36 cellular contexts compared by ENCODE assay signal in genomic region chr1:214939180-214939579, GRCh38.
"Had no signal": no experiment of that assay in that cellular context is flagged by ENCODE, and none has a peak within 500 bp of the region (broad histone marks: within the 10 kb centered on the region; RNA-seq: fewer than 3 reads in every experiment).

No MANE protein-coding gene starts in this region.

- FAIRE-seq: colon, TTC549 had no signal

- H3K9me3 Mint-ChIP-seq: activated B cell treated with CpG ODN at 0.5 μM for 24 hours; activated CD4-positive, alpha-beta memory T cell treated with anti-CD3 and anti-CD28 coated beads, Interleukin-2, amount 10 ng/mL, durations not matched to agents 7 days and 5 days; activated CD4-positive, alpha-beta T cell treated with anti-CD3 and anti-CD28 coated beads, Interleukin-2, amount 10 ng/mL, durations not matched to agents 24 days and 14 days; activated naive CD4-positive, alpha-beta T cell treated with anti-CD3 and anti-CD28 coated beads for 36 hours; activated naive CD4-positive, alpha-beta T cell treated with anti-CD3 and anti-CD28 coated beads, Interleukin-2, amount 50 U/mL, for 72 hours; activated naive CD8-positive, alpha-beta T cell treated with anti-CD3 and anti-CD28 coated beads for 36 hours; activated T-cell treated with anti-CD3 and anti-CD28 coated beads, Interleukin-2, amount 50 U/mL, for 4 hours; activated T-cell treated with anti-CD3 and anti-CD28 coated beads, Interleukin-2, amount 50 U/mL, for 72 hours; activated T-helper 1 cell treated with anti-CD3 and anti-CD28 coated beads, Interleukin-12 subunit alpha, Interleukin-12 subunit beta, Interleukin-2, Interleukin-4 antibody, amounts not matched to agents 30 ng/mL and 10 ng/mL and 1 ng/mL, durations not matched to agents 14 hours and 24 hours and 36 hours; T-helper 1 cell treated with Interleukin-12 subunit alpha and Interleukin-12 subunit beta and Interleukin-4 antibody, amounts not matched to agents 30 μg/mL and 1 μg/mL, for 36 hours; T-helper 2 cell treated with Interferon-gamma antibody and Interleukin-4, amounts not matched to agents 5 μg/mL and 100 μg/mL, for 36 hours had no signal

- DNase-seq: activated B cell treated with CpG ODN at 0.5 μM for 24 hours; activated CD4-positive, alpha-beta memory T cell treated with anti-CD3 and anti-CD28 coated beads, Interleukin-2, amount 10 ng/mL, durations not matched to agents 7 days and 5 days; activated CD4-positive, alpha-beta T cell treated with anti-CD3 and anti-CD28 coated beads for 4 hours; activated CD4-positive, alpha-beta T cell treated with anti-CD3 and anti-CD28 coated beads, Interleukin-2, amount 10 ng/mL, durations not matched to agents 24 days and 14 days; activated CD4-positive, alpha-beta T cell treated with anti-CD3 and anti-CD28 coated beads, Interleukin-2, amount 50 U/mL, for 1 hour; activated CD4-positive, alpha-beta T cell treated with anti-CD3 and anti-CD28 coated beads, Interleukin-2, amount 50 U/mL, for 4 hours; activated CD4-positive, CD25-positive, alpha-beta regulatory T cell treated with anti-CD3 and anti-CD28 coated beads, Interleukin-2, amount 50 U/mL, for 72 hours; activated CD8-positive, alpha-beta memory T cell treated with anti-CD3 and anti-CD28 coated beads for 24 hours; activated CD8-positive, alpha-beta memory T cell treated with anti-CD3 and anti-CD28 coated beads, Interleukin-2, amount 50 U/mL, for 4 hours; activated CD8-positive, alpha-beta T cell treated with anti-CD3 and anti-CD28 coated beads, Interleukin-2, amount 10 ng/mL, durations not matched to agents 7 days and 5 days; activated effector memory CD4-positive, alpha-beta T cell treated with anti-CD3 and anti-CD28 coated beads, Interleukin-2, amount 50 U/mL, for 16 hours; activated gamma-delta T cell treated with Interleukin-2 at 50 U/mL for 16 hours; activated naive CD4-positive, alpha-beta T cell; activated naive CD4-positive, alpha-beta T cell treated with anti-CD3 and anti-CD28 coated beads for 36 hours; activated naive CD4-positive, alpha-beta T cell treated with anti-CD3 and anti-CD28 coated beads, Interleukin-2, amount 50 U/mL, for 16 hours; activated naive CD8-positive, alpha-beta T cell treated with anti-CD3 and anti-CD28 coated beads for 36 hours; activated T-cell treated with anti-CD3 and anti-CD28 coated beads for 4 hours; activated T-cell treated with anti-CD3 and anti-CD28 coated beads, Interleukin-2, amount 50 U/mL, for 1 hour; activated T-cell treated with anti-CD3 and anti-CD28 coated beads, Interleukin-2, amount 50 U/mL, for 4 hours; activated T-cell treated with anti-CD3 and anti-CD28 coated beads, Interleukin-2, amount 50 U/mL, for 72 hours; adrenal gland; amniotic stem cell; aorta; body of pancreas; brain microvascular endothelial cell; central memory CD4-positive, alpha-beta T cell; T-helper 1 cell; T-helper 2 cell; T-helper 9 cell had no signal

- H3K4me3 Mint-ChIP-seq: activated B cell treated with CpG ODN at 0.5 μM for 24 hours; activated CD4-positive, alpha-beta memory T cell treated with anti-CD3 and anti-CD28 coated beads, Interleukin-2, amount 10 ng/mL, durations not matched to agents 7 days and 5 days; activated CD4-positive, alpha-beta T cell treated with anti-CD3 and anti-CD28 coated beads, Interleukin-2, amount 10 ng/mL, durations not matched to agents 24 days and 14 days; activated CD8-positive, alpha-beta T cell treated with anti-CD3 and anti-CD28 coated beads, Interleukin-2, amount 10 ng/mL, durations not matched to agents 7 days and 5 days; activated naive CD4-positive, alpha-beta T cell treated with anti-CD3 and anti-CD28 coated beads for 36 hours; activated naive CD8-positive, alpha-beta T cell treated with anti-CD3 and anti-CD28 coated beads for 36 hours; activated T-cell treated with anti-CD3 and anti-CD28 coated beads, Interleukin-2, amount 50 U/mL, for 4 hours; activated T-cell treated with anti-CD3 and anti-CD28 coated beads, Interleukin-2, amount 50 U/mL, for 72 hours; activated T-helper 1 cell treated with anti-CD3 and anti-CD28 coated beads, Interleukin-12 subunit alpha, Interleukin-12 subunit beta, Interleukin-2, Interleukin-4 antibody, amounts not matched to agents 30 ng/mL and 10 ng/mL and 1 ng/mL, durations not matched to agents 14 hours and 24 hours and 36 hours; activated T-helper 17 cell treated with anti-CD3 and anti-CD28 coated beads, Interleukin-2, amount 50 U/mL, for 72 hours; T-helper 1 cell treated with Interleukin-12 subunit alpha and Interleukin-12 subunit beta and Interleukin-4 antibody, amounts not matched to agents 30 μg/mL and 1 μg/mL, for 36 hours; T-helper 2 cell treated with Interferon-gamma antibody and Interleukin-4, amounts not matched to agents 5 μg/mL and 100 μg/mL, for 36 hours had no signal

- H3K27ac Mint-ChIP-seq: activated B cell treated with CpG ODN at 0.5 μM for 24 hours; activated CD4-positive, alpha-beta memory T cell treated with anti-CD3 and anti-CD28 coated beads, Interleukin-2, amount 10 ng/mL, durations not matched to agents 7 days and 5 days; activated CD4-positive, alpha-beta T cell treated with anti-CD3 and anti-CD28 coated beads, Interleukin-2, amount 10 ng/mL, durations not matched to agents 24 days and 14 days; activated CD8-positive, alpha-beta T cell treated with anti-CD3 and anti-CD28 coated beads, Interleukin-2, amount 10 ng/mL, durations not matched to agents 7 days and 5 days; activated naive CD4-positive, alpha-beta T cell treated with anti-CD3 and anti-CD28 coated beads for 36 hours; activated naive CD4-positive, alpha-beta T cell treated with anti-CD3 and anti-CD28 coated beads, Interleukin-2, amount 50 U/mL, for 72 hours; activated naive CD8-positive, alpha-beta T cell treated with anti-CD3 and anti-CD28 coated beads for 36 hours; activated T-cell treated with anti-CD3 and anti-CD28 coated beads, Interleukin-2, amount 50 U/mL, for 72 hours; activated T-helper 1 cell treated with anti-CD3 and anti-CD28 coated beads, Interleukin-12 subunit alpha, Interleukin-12 subunit beta, Interleukin-2, Interleukin-4 antibody, amounts not matched to agents 30 ng/mL and 10 ng/mL and 1 ng/mL, durations not matched to agents 14 hours and 24 hours and 36 hours; activated T-helper 17 cell treated with anti-CD3 and anti-CD28 coated beads, Interleukin-2, amount 50 U/mL, for 72 hours; T-helper 1 cell treated with Interleukin-12 subunit alpha and Interleukin-12 subunit beta and Interleukin-4 antibody, amounts not matched to agents 30 μg/mL and 1 μg/mL, for 36 hours; T-helper 2 cell treated with Interferon-gamma antibody and Interleukin-4, amounts not matched to agents 5 μg/mL and 100 μg/mL, for 36 hours had no signal

- ATAC-seq: activated CD8-positive, alpha-beta T cell treated with anti-CD3 and anti-CD28 coated beads, Interleukin-2, amount 10 ng/mL, durations not matched to agents 7 days and 5 days; activated naive CD4-positive, alpha-beta T cell treated with anti-CD3 and anti-CD28 coated beads, Interleukin-2, amount 50 U/mL, for 72 hours; activated T-cell treated with anti-CD3 and anti-CD28 coated beads, Interleukin-2, amount 50 U/mL, for 4 hours; activated T-cell treated with anti-CD3 and anti-CD28 coated beads, Interleukin-2, amount 50 U/mL, for 72 hours; activated T-helper 17 cell treated with anti-CD3 and anti-CD28 coated beads, Interleukin-2, amount 50 U/mL, for 72 hours; body of pancreas had no signal

- H3K36me3 Mint-ChIP-seq: activated naive CD4-positive, alpha-beta T cell treated with anti-CD3 and anti-CD28 coated beads, Interleukin-2, amount 50 U/mL, for 72 hours; activated naive CD8-positive, alpha-beta T cell treated with anti-CD3 and anti-CD28 coated beads for 36 hours had no signal

- H3K27me3 Mint-ChIP-seq: activated B cell treated with CpG ODN at 0.5 μM for 24 hours; activated CD4-positive, alpha-beta memory T cell treated with anti-CD3 and anti-CD28 coated beads, Interleukin-2, amount 10 ng/mL, durations not matched to agents 7 days and 5 days; activated CD4-positive, alpha-beta T cell treated with anti-CD3 and anti-CD28 coated beads, Interleukin-2, amount 10 ng/mL, durations not matched to agents 24 days and 14 days; activated naive CD8-positive, alpha-beta T cell treated with anti-CD3 and anti-CD28 coated beads for 36 hours had no signal

- H3K4me1 Mint-ChIP-seq: activated B cell treated with CpG ODN at 0.5 μM for 24 hours; activated CD4-positive, alpha-beta memory T cell treated with anti-CD3 and anti-CD28 coated beads, Interleukin-2, amount 10 ng/mL, durations not matched to agents 7 days and 5 days; activated CD4-positive, alpha-beta T cell treated with anti-CD3 and anti-CD28 coated beads, Interleukin-2, amount 10 ng/mL, durations not matched to agents 24 days and 14 days; activated T-helper 17 cell treated with anti-CD3 and anti-CD28 coated beads, Interleukin-2, amount 50 U/mL, for 72 hours had no signal
